ENCODE assay signal across 7 cellular contexts in genomic region chr13:112529216-112529615, GRCh38.
"Had no signal": no experiment of that assay in that cellular context is flagged by ENCODE, and none has a peak within 500 bp of the region (broad histone marks: within the 10 kb centered on the region; RNA-seq: fewer than 3 reads in every experiment).

No MANE protein-coding gene starts in this region.

- H3K36me3 Mint-ChIP-seq: IgD-negative memory B cell had no signal

- H3K9me3 Mint-ChIP-seq: IgD-negative memory B cell had no signal

- H3K4me3 Mint-ChIP-seq: IgD-negative memory B cell had no signal

- H3K4me1 Mint-ChIP-seq: IgD-negative memory B cell had no signal

- FAIRE-seq: HTR-8/SVneo had no signal

- H3K27ac ChIP-seq: HL-60, KMS-11 had no signal

- H3K27me3 Mint-ChIP-seq: IgD-negative memory B cell had no signal

- H3K4me2 ChIP-seq: KMS-11 had no signal

- H3K27ac Mint-ChIP-seq: IgD-negative memory B cell had no signal

- DNase-seq: Karpas-422, KBM-7, KG1 had no signal

- H3K9ac ChIP-seq: KMS-11 had no signal
